20 cellular contexts compared by ENCODE assay signal in genomic region chr17:36730095-36730808, GRCh38.
"Had no signal": no experiment of that assay in that cellular context is flagged by ENCODE, and none has a peak within 500 bp of the region (broad histone marks: within the 10 kb centered on the region; RNA-seq: fewer than 3 reads in every experiment).

No MANE protein-coding gene starts in this region.

- H3K27ac Mint-ChIP-seq: nephron, type B pancreatic cell had no signal

- H3K36me3 ChIP-seq: esophagus muscularis mucosa, gastrocnemius medialis, heart right ventricle, right atrium auricular region, sigmoid colon had no signal

- DNase-seq: cortex of kidney; dorsolateral prefrontal cortex; effector memory CD4-positive, alpha-beta T cell; gastrocnemius medialis; heart right ventricle; hypothalamus; islet precursor cell; mammary epithelial cell; midbrain; sigmoid colon; stimulated activated CD4-positive, alpha-beta T cell treated with anti-CD3 and anti-CD28 coated beads, Interleukin-12 subunit alpha, Interleukin-12 subunit beta, amount 100 ng/mL, for 4 hours; stimulated activated naive CD4-positive, alpha-beta T cell treated with Interleukin-2 at 50 U/mL for 16 hours had no signal

- ATAC-seq: gastrocnemius medialis, heart right ventricle, left lobe of liver had no signal

- H3K9me3 ChIP-seq: esophagus muscularis mucosa, gastrocnemius medialis, heart right ventricle, right atrium auricular region, sigmoid colon had no signal

- H3K4me1 ChIP-seq: gastrocnemius medialis, right atrium auricular region had no signal

- H3K27ac ChIP-seq: dorsolateral prefrontal cortex, epithelial cell of prostate, esophagus muscularis mucosa, gastrocnemius medialis, heart right ventricle, right atrium auricular region, sigmoid colon, skin epidermis had no signal

- H3K4me3 Mint-ChIP-seq: nephron, type B pancreatic cell had no signal

- H3K36me3 Mint-ChIP-seq: type B pancreatic cell had no signal

- FAIRE-seq: urothelium cell line had no signal

- H3K4me3 ChIP-seq: dorsolateral prefrontal cortex, esophagus muscularis mucosa, gastrocnemius medialis, heart right ventricle, right atrium auricular region, sigmoid colon, skin epidermis had no signal

- H3K9me3 Mint-ChIP-seq: nephron, type B pancreatic cell had no signal
